Comparison of ENCODE assay signal across 8 cellular contexts in genomic region chr17:59829217-59830006, GRCh38.
DNase-seq lines count a peak whose midpoint lies in the region; ATAC-seq and FAIRE-seq lines count a peak whose summit lies in the region.

No MANE protein-coding gene starts in this region.

- peaks cover 28% of the 10 kb centered on the region for H3K36me3 Mint-ChIP-seq in activated CD8-positive, alpha-beta memory T cell treated with anti-CD3 and anti-CD28 coated beads, Interleukin-2, amount 10 ng/mL, durations not matched to agents 7 days and 5 days

- H3K9me3 Mint-ChIP-seq in activated CD8-positive, alpha-beta memory T cell treated with anti-CD3 and anti-CD28 coated beads, Interleukin-2, amount 10 ng/mL, durations not matched to agents 7 days and 5 days (ENCODE audit: low read depth), result no peaks in the 10 kb centered on the region

- DNase-seq in activated CD8-positive, alpha-beta memory T cell treated with anti-CD3 and anti-CD28 coated beads, Interleukin-2, amount 10 ng/mL, durations not matched to agents 7 days and 5 days, result peak; percentile 80
- DNase-seq in activated CD8-positive, alpha-beta memory T cell treated with anti-CD3 and anti-CD28 coated beads for 24 hours, result no peak
- DNase-seq in KBM-7 (peak; percentile 93), RPMI7951 (ENCODE audit: low read depth) (peak; percentile 99), mucosa of gallbladder (ENCODE audit: low spot score) (peak; percentile 64), putamen (ENCODE audit: low spot score) (no peak)

- H3K4me1 Mint-ChIP-seq in activated CD8-positive, alpha-beta memory T cell treated with anti-CD3 and anti-CD28 coated beads, Interleukin-2, amount 10 ng/mL, durations not matched to agents 7 days and 5 days, result peaks cover 83% of the 10 kb centered on the region

- ATAC-seq in activated CD8-positive, alpha-beta memory T cell treated with anti-CD3 and anti-CD28 coated beads, Interleukin-2, amount 10 ng/mL, durations not matched to agents 7 days and 5 days, result peak; percentile 78
- peak; percentile 53 for ATAC-seq in GM21825 (IDR thresholded peaks at IDR 0.05; ENCODE audit: unreplicated experiment)

- H3K27ac Mint-ChIP-seq in activated CD8-positive, alpha-beta memory T cell treated with anti-CD3 and anti-CD28 coated beads, Interleukin-2, amount 10 ng/mL, durations not matched to agents 7 days and 5 days, result peak overlapping the region; percentile 98

- in situ Hi-C loops in KBM-7 (cut with MboI; ENCODE audit: low pct_unique_long_range_greater_than_20kb, low sequenced_read_pairs), result no loop called here

- FAIRE-seq in colon (lab: Jason Lieb, UNC), result peak; percentile 60

- CTCF ChIA-PET in activated CD8-positive, alpha-beta memory T cell treated with anti-CD3 and anti-CD28 coated beads, Interleukin-2, amount 10 ng/mL, durations not matched to agents 7 days and 5 days (lab: Charles Lee), result interaction anchor here (0.6 to 5.2 kb wide), 8 partner anchors 9 to 76 kb away, joined by 3 to 51 read pairs (median 7); no protein-coding TSS in a partner anchor

- peak overlapping the region; percentile 74 for H3K4me3 Mint-ChIP-seq in activated CD8-positive, alpha-beta memory T cell treated with anti-CD3 and anti-CD28 coated beads, Interleukin-2, amount 10 ng/mL, durations not matched to agents 7 days and 5 days

- no peaks in the 10 kb centered on the region for H3K27me3 Mint-ChIP-seq in activated CD8-positive, alpha-beta memory T cell treated with anti-CD3 and anti-CD28 coated beads, Interleukin-2, amount 10 ng/mL, durations not matched to agents 7 days and 5 days

Comparison
In these comparisons a context has a peak if more than half of its experiments do, and no peak if none do; other contexts are left out.
1. DNase-seq: peak in activated CD8-positive, alpha-beta memory T cell treated with anti-CD3 and anti-CD28 coated beads, Interleukin-2, amount 10 ng/mL, durations not matched to agents 7 days and 5 days (single experiment), KBM-7 (single experiment), RPMI7951 (single experiment) and mucosa of gallbladder (single experiment); none in activated CD8-positive, alpha-beta memory T cell treated with anti-CD3 and anti-CD28 coated beads for 24 hours (single experiment) and putamen (single experiment).